13 cellular contexts compared by ENCODE assay signal in the genomic region with DNA sequence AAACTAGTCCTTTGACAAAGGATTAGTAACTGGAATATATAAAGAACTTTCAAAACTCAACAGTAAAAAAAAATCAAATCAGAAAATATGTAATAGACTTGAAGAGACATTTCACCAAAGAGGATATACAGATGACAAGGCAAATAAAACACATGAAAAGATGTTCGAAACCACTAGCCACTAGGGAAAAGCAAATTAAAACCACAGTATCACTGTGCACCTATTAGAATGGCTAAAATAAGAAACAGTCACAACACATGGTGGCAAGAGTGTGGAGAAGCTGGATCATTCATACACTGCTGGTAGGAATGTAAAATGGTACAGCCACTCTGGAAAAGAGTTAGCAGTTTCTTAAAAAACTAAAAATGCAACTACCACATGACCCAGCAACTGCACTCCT. TPM values are rescaled to one million over a fixed set of nuclear protein-coding genes. Genes with fewer than 3 reads are reported as not detected.
DNase-seq lines count a peak whose midpoint lies in the region; ATAC-seq and TF ChIP-seq lines count a peak whose summit lies in the region.
"Had no signal": no experiment of that assay in that cellular context is flagged by ENCODE, and none has a peak within 500 bp of the region (broad histone marks: within the 10 kb centered on the region; RNA-seq: fewer than 3 reads in every experiment).

No MANE protein-coding gene starts in this region.

- TF ChIP-seq CTCF in neural crest cell (conservative IDR thresholded peaks at IDR 0.05), result peak; percentile 18
- TF ChIP-seq CTCF in Peyer's patch (IDR thresholded peaks at IDR 0.05), result no peak

- H3K27me3 ChIP-seq in Peyer's patch, result no peaks in the 10 kb centered on the region
- H3K27me3 ChIP-seq: heart right ventricle, sigmoid colon had no signal

- no peaks in the 10 kb centered on the region for H3K9me3 Mint-ChIP-seq in activated CD8-positive, alpha-beta memory T cell treated with anti-CD3 and anti-CD28 coated beads, Interleukin-2, amount 10 ng/mL, durations not matched to agents 7 days and 5 days (ENCODE audit: low read depth)
- no peaks in the 10 kb centered on the region for H3K9me3 Mint-ChIP-seq in activated naive CD8-positive, alpha-beta T cell treated with anti-CD3 and anti-CD28 coated beads for 36 hours
- no peaks in the 10 kb centered on the region for H3K9me3 Mint-ChIP-seq in neural crest cell
- H3K9me3 Mint-ChIP-seq: activated naive CD4-positive, alpha-beta T cell treated with anti-CD3 and anti-CD28 coated beads, Interleukin-2, amount 50 U/mL, for 72 hours had no signal

- DNase-seq in activated CD8-positive, alpha-beta memory T cell treated with anti-CD3 and anti-CD28 coated beads, Interleukin-2, amount 10 ng/mL, durations not matched to agents 7 days and 5 days, result no peak
- DNase-seq in activated CD8-positive, alpha-beta memory T cell treated with anti-CD3 and anti-CD28 coated beads for 24 hours, result no peak
- no peak for DNase-seq in activated naive CD8-positive, alpha-beta T cell treated with anti-CD3 and anti-CD28 coated beads for 36 hours
- DNase-seq in neural crest cell (ENCODE audit: low read depth, low spot score) (no peak), Peyer's patch (no peak), HuH-7.5 (ENCODE audit: low spot score) (no peak), iPS-NIHi11 (ENCODE audit: low spot score) (no peak)
- DNase-seq: heart right ventricle, RPMI8226, sigmoid colon, WERI-Rb-1 had no signal

- H3K4me3 Mint-ChIP-seq in activated CD8-positive, alpha-beta memory T cell treated with anti-CD3 and anti-CD28 coated beads, Interleukin-2, amount 10 ng/mL, durations not matched to agents 7 days and 5 days, result peak overlapping the region; percentile 35
- H3K4me3 Mint-ChIP-seq in activated naive CD8-positive, alpha-beta T cell treated with anti-CD3 and anti-CD28 coated beads for 36 hours, result no peak overlapping the region
- peak overlapping the region; percentile 74 for H3K4me3 Mint-ChIP-seq in neural crest cell

- H3K4me1 Mint-ChIP-seq in activated CD8-positive, alpha-beta memory T cell treated with anti-CD3 and anti-CD28 coated beads, Interleukin-2, amount 10 ng/mL, durations not matched to agents 7 days and 5 days, result peaks cover 74% of the 10 kb centered on the region
- peaks cover 77% of the 10 kb centered on the region for H3K4me1 Mint-ChIP-seq in activated naive CD8-positive, alpha-beta T cell treated with anti-CD3 and anti-CD28 coated beads for 36 hours
- peaks cover 71% of the 10 kb centered on the region for H3K4me1 Mint-ChIP-seq in neural crest cell

- H3K27me3 Mint-ChIP-seq in activated CD8-positive, alpha-beta memory T cell treated with anti-CD3 and anti-CD28 coated beads, Interleukin-2, amount 10 ng/mL, durations not matched to agents 7 days and 5 days, result no peaks in the 10 kb centered on the region
- H3K27me3 Mint-ChIP-seq in activated naive CD8-positive, alpha-beta T cell treated with anti-CD3 and anti-CD28 coated beads for 36 hours, result no peaks in the 10 kb centered on the region
- no peaks in the 10 kb centered on the region for H3K27me3 Mint-ChIP-seq in neural crest cell (ENCODE audit: low read depth)

- H3K9me3 ChIP-seq in Peyer's patch, result no peaks in the 10 kb centered on the region
- H3K9me3 ChIP-seq: heart right ventricle, sigmoid colon had no signal

- H3K36me3 Mint-ChIP-seq in activated CD8-positive, alpha-beta memory T cell treated with anti-CD3 and anti-CD28 coated beads, Interleukin-2, amount 10 ng/mL, durations not matched to agents 7 days and 5 days, result peaks cover 16% of the 10 kb centered on the region
- peaks cover 45% of the 10 kb centered on the region for H3K36me3 Mint-ChIP-seq in activated naive CD8-positive, alpha-beta T cell treated with anti-CD3 and anti-CD28 coated beads for 36 hours
- peaks cover 6% of the 10 kb centered on the region for H3K36me3 Mint-ChIP-seq in neural crest cell (ENCODE audit: low read depth)

- H3K27ac Mint-ChIP-seq in activated CD8-positive, alpha-beta memory T cell treated with anti-CD3 and anti-CD28 coated beads, Interleukin-2, amount 10 ng/mL, durations not matched to agents 7 days and 5 days, result peak overlapping the region; percentile 76
- H3K27ac Mint-ChIP-seq in activated naive CD8-positive, alpha-beta T cell treated with anti-CD3 and anti-CD28 coated beads for 36 hours, result peak overlapping the region; percentile 52
- peak overlapping the region; percentile 59 for H3K27ac Mint-ChIP-seq in neural crest cell (ENCODE audit: unreplicated experiment)

- ATAC-seq in activated CD8-positive, alpha-beta memory T cell treated with anti-CD3 and anti-CD28 coated beads, Interleukin-2, amount 10 ng/mL, durations not matched to agents 7 days and 5 days, result no peak
- peak; percentile 36 for ATAC-seq in HG03565 (IDR thresholded peaks at IDR 0.05; ENCODE audit: unreplicated experiment)
- ATAC-seq: heart right ventricle had no signal

- no peak overlapping the region for H3K27ac ChIP-seq in Peyer's patch
- H3K27ac ChIP-seq: heart right ventricle, sigmoid colon, WERI-Rb-1 had no signal

- H3K4me1 ChIP-seq in Peyer's patch, result peaks cover 0 to 7% (median 0%) of the 10 kb centered on the region in 4 donors

- H3K36me3 ChIP-seq in Peyer's patch, result peaks cover 0 to 12% (median 0%) of the 10 kb centered on the region in 3 donors

- H3K4me3 ChIP-seq in Peyer's patch, result no peak overlapping the region
- H3K4me3 ChIP-seq: heart right ventricle, sigmoid colon had no signal

- CTCF ChIA-PET in activated CD8-positive, alpha-beta memory T cell treated with anti-CD3 and anti-CD28 coated beads, Interleukin-2, amount 10 ng/mL, durations not matched to agents 7 days and 5 days (lab: Charles Lee), result interaction anchor here (1.2 kb wide), 1 partner anchor 13 kb away, joined by 4 read pairs; no protein-coding TSS in a partner anchor

- no peak for TF ChIP-seq POLR2A in Peyer's patch (IDR thresholded peaks at IDR 0.05)

RNA-seq across cellular contexts. Expression of a gene that starts 14.9 kb away (rescaled TPM):
- 10 to 100 TPM; 25.9 to 33.1 TPM for total RNA-seq in activated CD8-positive, alpha-beta memory T cell treated with anti-CD3 and anti-CD28 coated beads, Interleukin-2, amount 10 ng/mL, durations not matched to agents 7 days and 5 days
- total RNA-seq in activated naive CD8-positive, alpha-beta T cell treated with anti-CD3 and anti-CD28 coated beads for 36 hours, result 10 to 100 TPM; 26.8 to 28.2 TPM
- total RNA-seq in neural crest cell, result 17.5 and 17.7 TPM in 2 replicates
- 10 to 100 TPM in 1 of 4 donors, 1 to 10 TPM in 3; 7.3 to 12.4 (median 9.9) TPM for total RNA-seq in Peyer's patch
